ENCODE assay signal across 8 cellular contexts in the genomic region with DNA sequence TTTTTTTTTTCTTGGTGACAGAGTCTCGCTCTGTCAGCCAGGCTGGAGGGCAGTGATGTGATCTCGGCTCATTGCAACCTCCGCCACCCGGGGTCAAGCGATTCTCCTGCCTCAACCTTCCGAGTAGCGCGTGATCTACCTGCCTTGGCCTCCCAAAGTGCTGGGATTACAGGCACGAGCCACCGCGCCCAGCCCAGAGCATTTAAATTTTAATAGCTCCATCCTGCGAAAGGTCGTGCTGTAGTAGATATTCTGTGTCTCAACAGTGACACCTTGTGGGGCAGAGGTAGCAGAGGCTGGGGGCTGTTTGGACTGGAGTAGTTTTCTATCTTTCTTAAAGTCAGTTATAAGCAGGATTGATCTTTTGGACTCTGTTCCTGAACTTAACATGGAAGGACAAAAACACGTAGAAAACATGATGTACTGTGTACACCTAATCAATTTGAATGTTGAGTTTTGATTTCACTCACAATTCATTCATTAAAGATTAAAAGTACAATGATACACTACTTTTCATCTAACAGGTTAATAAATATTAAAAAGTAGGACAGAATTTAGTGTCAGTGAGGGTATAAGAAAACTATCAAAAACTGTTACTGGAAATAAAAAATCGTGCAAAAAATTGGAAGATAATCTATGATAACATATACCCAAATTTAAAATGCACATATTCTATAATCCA. TPM values are rescaled to one million over a fixed set of nuclear protein-coding genes. Genes with fewer than 3 reads are reported as not detected.
DNase-seq lines count a peak whose midpoint lies in the region; ATAC-seq, FAIRE-seq and TF ChIP-seq lines count a peak whose summit lies in the region.

No MANE protein-coding gene starts in this region.

- TF ChIP-seq CTCF in choroid plexus epithelial cell (conservative IDR thresholded peaks at IDR 0.05; ENCODE audit: low read depth, low read length), result peak; percentile 88

- peak; percentile 91 for FAIRE-seq in GM18507 (lab: Jason Lieb, UNC)

- intact Hi-C loops in left colon (cut with DNase I, micrococcal nuclease), result loop anchor here in 1 of 2 donors (5.0 kb wide), 1 partner anchor 150 kb away; no protein-coding TSS in a partner anchor

- peak; percentile 66 for DNase-seq in ACHN
- DNase-seq in GM18507 (ENCODE audit: extremely low spot score, insufficient read length, low read depth), result peak; percentile 30
- DNase-seq in NCI-H2196 (lab: John Stamatoyannopoulos, UW; ENCODE audit: unreplicated experiment), result peak; percentile 31
- DNase-seq in choroid plexus epithelial cell (ENCODE audit: low read depth), result peak; percentile 84
- peak; percentile 53 to 69 for DNase-seq in left colon
- peak; percentile 37 to 47 for DNase-seq in stimulated activated CD4-positive, alpha-beta T cell treated with anti-CD3 and anti-CD28 coated beads, Interleukin-2, amount 100 ng/mL, for 48 hours

- ATAC-seq in HG03064 (IDR thresholded peaks at IDR 0.05; ENCODE audit: low read depth, unreplicated experiment), result peak; percentile 64
- ATAC-seq in activated CD4-positive, CD25-positive, alpha-beta regulatory T cell treated with anti-CD3 and anti-CD28 coated beads, Interleukin-2, amount 50 U/mL, for 24 hours, result peak; percentile 68 to 71
- peak; percentile 85 for ATAC-seq in left colon

- H3K4me3 ChIP-seq in choroid plexus epithelial cell (ENCODE audit: low read depth, low read length), result peak overlapping the region; percentile 46

- in situ Hi-C loops in ACHN (cut with HindIII; ENCODE audit: low pct_ligation_motif_present, low pct_unique_long_range_greater_than_20kb, low sequenced_read_pairs), result no loop called here

RNA-seq across cellular contexts. Expression of a gene that starts 11.0 kb away (rescaled TPM):
- 100 to 1,000 TPM; 445 to 448 TPM for total RNA-seq in left colon

Comparison
In these comparisons a context has a peak if more than half of its experiments do, and no peak if none do; other contexts are left out.
1. Peak in every context shown above with its lines: DNase-seq, ATAC-seq and H3K4me3 ChIP-seq.
2. DNase-seq: peak in every context shown above with its lines; median percentile 84 in choroid plexus epithelial cell; 66 in ACHN; 61 in left colon; 42 in stimulated activated CD4-positive, alpha-beta T cell treated with anti-CD3 and anti-CD28 coated beads, Interleukin-2, amount 100 ng/mL, for 48 hours; 31 in NCI-H2196; 30 in GM18507.